Comparison of ENCODE assay signal across 16 cellular contexts in genomic region chr2:68295523-68295922, GRCh38. TPM values are rescaled to one million over a fixed set of nuclear protein-coding genes. Genes with fewer than 3 reads are reported as not detected.
A peak's percentile ranks its signal among the peaks of the same experiment; 100 is the strongest.
DNase-seq lines count a peak whose midpoint lies in the region; ATAC-seq and TF ChIP-seq lines count a peak whose summit lies in the region.
"Had no signal": no experiment of that assay in that cellular context is flagged by ENCODE, and none has a peak within 500 bp of the region (broad histone marks: within the 10 kb centered on the region; RNA-seq: fewer than 3 reads in every experiment).

No MANE protein-coding gene starts in this region.

- H3K4me3 ChIP-seq in BLaER1, result no peak overlapping the region
- no peak overlapping the region for H3K4me3 ChIP-seq in OCI-LY3 (ENCODE audit: low read length)

- no peak for TF ChIP-seq CTCF in OCI-LY3 (IDR thresholded peaks at IDR 0.05; ENCODE audit: low read depth, low read length)

- H3K27me3 ChIP-seq in BLaER1 (no peaks in the 10 kb centered on the region), OCI-LY3 (ENCODE audit: low read depth, low read length) (no peaks in the 10 kb centered on the region)

- H3K27ac ChIP-seq in BLaER1 (no peak overlapping the region), OCI-LY3 (ENCODE audit: low read length) (no peak overlapping the region)
- H3K27ac ChIP-seq: HL-60 had no signal

- intact Hi-C loops in sciatic nerve (cut with DNase I), result no loop called here

- H3K4me1 ChIP-seq in BLaER1 (peaks cover 19% of the 10 kb centered on the region), OCI-LY3 (ENCODE audit: low read length) (peaks cover 21% of the 10 kb centered on the region)

- ATAC-seq in GM19324 (IDR thresholded peaks at IDR 0.05; ENCODE audit: low FRiP score, unreplicated experiment) (peak; percentile 84), HG02870 (IDR thresholded peaks at IDR 0.05; ENCODE audit: unreplicated experiment) (peak; percentile 77), sciatic nerve (no peak), HG03354 (IDR thresholded peaks at IDR 0.05; ENCODE audit: poor library complexity, severe bottlenecking, unreplicated experiment) (no peak)
- ATAC-seq: left colon, SK-N-SH treated with all-trans-retinoic acid at 6 μM for 48 hours had no signal

- H3K9ac ChIP-seq in BLaER1 (no peak overlapping the region), OCI-LY3 (ENCODE audit: low read length) (no peak overlapping the region)

- H4K20me1 ChIP-seq in BLaER1 (no peaks in the 10 kb centered on the region), OCI-LY3 (ENCODE audit: insufficient read depth, low read length) (no peaks in the 10 kb centered on the region)

- H3K79me2 ChIP-seq in OCI-LY3 (ENCODE audit: low read length), result no peaks in the 10 kb centered on the region

- H3K36me3 ChIP-seq in BLaER1 (no peaks in the 10 kb centered on the region), OCI-LY3 (replicated peaks; ENCODE audit: low read depth, low read length) (no peaks in the 10 kb centered on the region)

- no peak for DNase-seq in DMS53 (lab: John Stamatoyannopoulos, UW)
- no peak for DNase-seq in sciatic nerve (ENCODE audit: low spot score)
- no peak for DNase-seq in DMS114 treated with DMSO at 0.1 percent for 48 hours (lab: John Stamatoyannopoulos, UW; ENCODE audit: unreplicated experiment)
- DNase-seq: activated CD4-positive, alpha-beta T cell treated with anti-CD3 and anti-CD28 coated beads, Interleukin-2, amount 50 U/mL, for 48 hours; cortex of kidney; left colon; NCI-H1092; NCI-H69; stimulated activated naive CD4-positive, alpha-beta T cell had no signal

- no peak overlapping the region for H2AFZ ChIP-seq in OCI-LY3 (ENCODE audit: low read depth, low read length)

- H3K9me3 ChIP-seq in BLaER1 (no peaks in the 10 kb centered on the region), OCI-LY3 (ENCODE audit: insufficient read depth, low read length) (no peaks in the 10 kb centered on the region)

- peak overlapping the region; percentile 26 for H3K4me2 ChIP-seq in BLaER1
- peak overlapping the region; percentile 22; the same call in 1 of the 2 replicates for H3K4me2 ChIP-seq in OCI-LY3 (ENCODE audit: low read length)

RNA-seq across cellular contexts. Expression of gene CNRIP1, which starts 24.2 kb away (rescaled TPM):
- total RNA-seq in sciatic nerve, result 41.7 TPM

RNA-seq across cellular contexts. Expression of gene PPP3R1, which starts 43.2 kb away (rescaled TPM):
- 64.0 TPM for total RNA-seq in sciatic nerve

Comparison
In these comparisons a context has a peak if more than half of its experiments do, and no peak if none do; other contexts are left out.
1. ATAC-seq: peak in GM19324 (single experiment) and HG02870 (single experiment); none in sciatic nerve (single experiment) and HG03354 (single experiment).